Comparison of ENCODE assay signal across 27 cellular contexts in the genomic region with DNA sequence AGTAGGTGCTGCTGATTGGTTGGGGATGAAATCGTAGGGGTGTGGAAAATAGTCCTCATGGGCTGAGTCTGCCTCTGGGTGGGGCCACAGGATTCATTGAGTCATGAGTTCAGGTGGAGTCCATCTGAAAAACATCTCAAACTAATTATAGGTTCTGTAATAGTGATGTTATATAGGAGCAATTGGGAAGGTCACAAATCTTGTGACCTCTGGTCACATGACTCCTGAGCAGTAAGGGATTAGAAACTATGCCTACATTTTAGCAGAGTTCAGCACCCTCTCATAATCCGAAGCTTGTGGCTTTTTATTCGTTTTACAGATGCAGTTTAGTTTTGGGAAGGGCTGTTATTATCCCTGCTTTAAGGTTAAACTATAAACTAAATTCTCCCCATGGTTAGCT. TPM values are rescaled to one million over a fixed set of nuclear protein-coding genes. Genes with fewer than 3 reads are reported as not detected.
A peak's percentile ranks its signal among the peaks of the same experiment; 100 is the strongest.
DNase-seq lines count a peak whose midpoint lies in the region; ATAC-seq, FAIRE-seq and TF ChIP-seq lines count a peak whose summit lies in the region.
"Had no signal": no experiment of that assay in that cellular context is flagged by ENCODE, and none has a peak within 500 bp of the region (broad histone marks: within the 10 kb centered on the region; RNA-seq: fewer than 3 reads in every experiment).

No MANE protein-coding gene starts in this region.

- CTCF ChIA-PET in HEK293 (lab: Yijun Ruan, JAX) = interaction anchor here (0.9 kb wide), 1 partner anchor 215 kb away, joined by 4 read pairs; no protein-coding TSS in a partner anchor

- ATAC-seq in esophagus mucosa (peak; percentile 46), HG03457 (IDR thresholded peaks at IDR 0.05; ENCODE audit: unreplicated experiment) (no peak)
- ATAC-seq: GM12878 had no signal

- DNase-seq in NCI-H69 (lab: John Stamatoyannopoulos, UW) = peak; percentile 35
- DNase-seq in type B pancreatic cell (ENCODE audit: extremely low spot score, unreplicated experiment) = no peak
- no peak for DNase-seq in SIG-M5 treated with dmso at 0.1 percent for 504 hours (lab: John Stamatoyannopoulos, UW; ENCODE audit: unreplicated experiment)
- no peak for DNase-seq in GM12891 (ENCODE audit: insufficient read length, low spot score)
- DNase-seq: 8988T; ACHN; BE2C; C1 segment of cervical spinal cord; CD4-positive, alpha-beta memory T cell; CD4-positive, CD25-positive, alpha-beta regulatory T cell; CD8-positive, alpha-beta memory T cell; COR-L47; DMS 273 treated with DMSO at 0.1 percent for 48 hours; DMS153; DMS53; DMS79; DND-41; EL; GDM1 had no signal

- FAIRE-seq in GM12891 (lab: Jason Lieb, UNC) = no peak
- FAIRE-seq: A204.1, GM12878, GM19239 had no signal

- H3K4me3 Mint-ChIP-seq in type B pancreatic cell = no peak overlapping the region
- H3K4me3 Mint-ChIP-seq: CD14-positive monocyte; CD4-positive, alpha-beta memory T cell; CD4-positive, CD25-positive, alpha-beta regulatory T cell; CD8-positive, alpha-beta memory T cell had no signal

- POLR2A ChIA-PET in HEK293 (lab: Yijun Ruan, JAX) = no interaction called here

- H3K36me3 Mint-ChIP-seq in type B pancreatic cell = no peaks in the 10 kb centered on the region
- H3K36me3 Mint-ChIP-seq: CD14-positive monocyte; CD4-positive, CD25-positive, alpha-beta regulatory T cell had no signal

- TF ChIP-seq POLR2A in GM12891 (IDR thresholded peaks at IDR 0.05; ENCODE audit: low read depth, low read length) = no peak

- no peaks in the 10 kb centered on the region for H3K4me1 Mint-ChIP-seq in type B pancreatic cell (ENCODE audit: unreplicated experiment)
- H3K4me1 Mint-ChIP-seq: CD14-positive monocyte; CD4-positive, alpha-beta memory T cell; CD8-positive, alpha-beta memory T cell had no signal

- no peaks in the 10 kb centered on the region for H3K27me3 Mint-ChIP-seq in type B pancreatic cell

- H3K4me1 ChIP-seq in HEK293 (ENCODE audit: control insufficient read depth, insufficient read depth, low read length) = 0 out of 2 replicates have a peak, but pooled peaks cover 2% of the 10 kb centered on the region
- H3K4me1 ChIP-seq: BE2C, BLaER1 had no signal

- H3K9me3 ChIP-seq in HEK293 (ENCODE audit: control insufficient read depth, insufficient read depth, low read depth, low read length) = no peaks in the 10 kb centered on the region
- H3K9me3 ChIP-seq: BE2C had no signal

- H3K27ac Mint-ChIP-seq in type B pancreatic cell = peak overlapping the region; percentile 41
- H3K27ac Mint-ChIP-seq: CD14-positive monocyte; CD4-positive, alpha-beta memory T cell; CD4-positive, CD25-positive, alpha-beta regulatory T cell; CD8-positive, alpha-beta memory T cell had no signal

- H3K9me3 Mint-ChIP-seq in type B pancreatic cell = peaks cover 8% of the 10 kb centered on the region

- no peak overlapping the region for H3K4me3 ChIP-seq in HEK293 (ENCODE audit: low read depth, low read length)
- H3K4me3 ChIP-seq: BLaER1, GM12878 had no signal

- H3K36me3 ChIP-seq in HEK293 (ENCODE audit: control insufficient read depth in 2 of 2, insufficient read depth in 1 of 2, low read length in 2 of 2) = no peaks in the 10 kb centered on the region
- H3K36me3 ChIP-seq: BE2C, BLaER1 had no signal

- H3K27ac ChIP-seq in HEK293 (ENCODE audit: extremely low read depth, low read depth, low read length) = no peak overlapping the region
- H3K27ac ChIP-seq: BLaER1 had no signal

- TF ChIP-seq CTCF in HEK293 (tag by site-specific recombination; IDR thresholded peaks at IDR 0.05) (no peak), type B pancreatic cell (conservative IDR thresholded peaks at IDR 0.05) (no peak)

TF ChIP-seq in HEK293, 187 proteins besides CTCF, POLR2A, EP300 and RAD21:
- TF ChIP-seq ZNF311 (tag by site-specific recombination; IDR thresholded peaks at IDR 0.05; ENCODE audit: borderline replicate concordance) (no peak), ZNF175 (tag by site-specific recombination; IDR thresholded peaks at IDR 0.05) (no peak), SP7 (tag by site-specific recombination; IDR thresholded peaks at IDR 0.05) (peak; percentile 54), ZNF138 (tag by site-specific recombination; IDR thresholded peaks at IDR 0.05; ENCODE audit: borderline replicate concordance) (no peak)

TF ChIP-seq in GM12891, 5 proteins besides CTCF, POLR2A, EP300 and RAD21:
- TF ChIP-seq POLR2AphosphoS5 (IDR thresholded peaks at IDR 0.05; ENCODE audit: low read depth, low read length) = no peak
- TF ChIP-seq PAX5 (IDR thresholded peaks at IDR 0.05; ENCODE audit: insufficient read depth, low read length, severe bottlenecking) = no peak
- TF ChIP-seq SPI1 (IDR thresholded peaks at IDR 0.05; ENCODE audit: low read depth, low read length) = no peak
- TF ChIP-seq TAF1 (IDR thresholded peaks at IDR 0.05; ENCODE audit: low read depth, low read length) = no peak
- no peak for TF ChIP-seq POU2F2 (IDR thresholded peaks at IDR 0.05; ENCODE audit: low read depth, low read length)

RNA-seq across cellular contexts. Expression of gene NEDD4, which starts 22.9 kb away (rescaled TPM):
- total RNA-seq in esophagus mucosa (9.3 TPM), type B pancreatic cell (ENCODE audit: low replicate concordance) (19.6 and 21.1 TPM in 2 replicates)
- 1.2 TPM for polyA plus RNA-seq in GM12891 (2012; ENCODE audit: low read depth, missing spikeins)
